32 cellular contexts compared by ENCODE assay signal in the genomic region with DNA sequence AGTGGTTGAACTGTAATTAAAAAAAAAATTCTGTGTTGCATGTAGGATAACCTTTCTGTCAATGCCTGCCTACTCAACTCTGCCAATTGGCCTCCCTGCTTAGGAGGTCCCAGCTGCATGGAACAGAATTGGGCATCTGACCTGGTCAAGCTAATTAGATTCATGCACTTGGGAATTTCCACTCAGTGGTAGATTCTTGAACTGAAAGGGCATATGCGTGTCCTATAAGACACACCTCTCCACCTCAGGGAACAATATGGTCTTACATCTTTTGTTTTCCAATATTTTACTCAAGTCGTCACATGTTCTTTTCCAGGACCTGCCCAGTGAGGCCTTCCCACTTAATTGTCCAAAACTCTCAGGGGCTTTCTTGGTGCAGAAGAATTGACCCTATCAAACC.
"Had no signal": no experiment of that assay in that cellular context is flagged by ENCODE, and none has a peak within 500 bp of the region (broad histone marks: within the 10 kb centered on the region; RNA-seq: fewer than 3 reads in every experiment).

No MANE protein-coding gene starts in this region.

- H3K4me3 Mint-ChIP-seq: naive B cell; naive thymus-derived CD8-positive, alpha-beta T cell; natural killer cell treated with Interleukin-12 subunit alpha and Interleukin-12 subunit beta and Interleukin-15 and Interleukin-18, amount 100 ng/mL, for 72 hours; nephron progenitor cell; neural crest cell; stimulated activated naive B cell treated with anti-CD40 and anti-IgM and Interleukin-4, amounts not matched to agents 10 μg/mL and 1 μg/mL and 100 μg/mL, for 72 hours; stimulated activated naive CD8-positive, alpha-beta T cell treated with anti-CD3 and anti-CD28 coated beads, Interleukin-15, Interleukin-2, amounts not matched to agents 100 ng/mL and 50 ng/mL, for 24 hours had no signal

- H3K4me1 ChIP-seq: parathyroid adenoma, psoas muscle, spleen, stomach, testis, tibial artery, transverse colon, upper lobe of left lung, vagina had no signal

- H3K79me2 ChIP-seq: parathyroid adenoma had no signal

- H3K27me3 Mint-ChIP-seq: naive B cell; progenitor cell of endocrine pancreas; stimulated activated naive B cell treated with anti-CD40 and anti-IgM and Interleukin-4, amounts not matched to agents 10 μg/mL and 1 μg/mL and 100 μg/mL, for 72 hours had no signal

- H3K36me3 Mint-ChIP-seq: natural killer cell treated with Interleukin-12 subunit alpha and Interleukin-12 subunit beta and Interleukin-15 and Interleukin-18, amount 100 ng/mL, for 72 hours had no signal

- H3K27ac Mint-ChIP-seq: naive thymus-derived CD8-positive, alpha-beta T cell; natural killer cell treated with Interleukin-12 subunit alpha and Interleukin-12 subunit beta and Interleukin-15 and Interleukin-18, amount 100 ng/mL, for 72 hours; nephron progenitor cell; progenitor cell of endocrine pancreas; stimulated activated naive B cell treated with anti-CD40 and anti-IgM and Interleukin-4, amounts not matched to agents 10 μg/mL and 1 μg/mL and 100 μg/mL, for 72 hours; stimulated activated naive CD8-positive, alpha-beta T cell treated with anti-CD3 and anti-CD28 coated beads, Interleukin-15, Interleukin-2, amounts not matched to agents 100 ng/mL and 50 ng/mL, for 24 hours had no signal

- H3K9me3 Mint-ChIP-seq: natural killer cell treated with Interleukin-12 subunit alpha and Interleukin-12 subunit beta and Interleukin-15 and Interleukin-18, amount 100 ng/mL, for 72 hours; stimulated activated naive CD8-positive, alpha-beta T cell treated with anti-CD3 and anti-CD28 coated beads, Interleukin-15, Interleukin-2, amounts not matched to agents 100 ng/mL and 50 ng/mL, for 24 hours had no signal

- H3K36me3 ChIP-seq: neutrophil, ovary, spleen, stomach, tibial artery, transverse colon, upper lobe of left lung, vagina had no signal

- DNase-seq: naive B cell; naive thymus-derived CD8-positive, alpha-beta T cell; nephron progenitor cell; nucleus accumbens; ovary; posterior cingulate gyrus; psoas muscle; right cardiac atrium; spleen; stimulated activated CD4-positive, alpha-beta T cell treated with anti-CD3 and anti-CD28 coated beads, Interleukin-12 subunit alpha, Interleukin-12 subunit beta, amount 100 ng/mL, for 4 hours; stimulated activated CD4-positive, alpha-beta T cell treated with anti-CD3 and anti-CD28 coated beads, Interleukin-1b, Interleukin-23, amount 100 ng/mL, for 48 hours; stimulated activated CD4-positive, alpha-beta T cell treated with anti-CD3 and anti-CD28 coated beads, Interleukin-4, amount 100 ng/mL, for 1 hour; stimulated activated CD4-positive, alpha-beta T cell treated with anti-CD3 and anti-CD28 coated beads, Interleukin-4, amount 100 ng/mL, for 4 hours; stimulated activated CD8-positive, alpha-beta memory T cell treated with anti-CD3 and anti-CD28 coated beads, Interleukin-4, amount 100 ng/mL, for 48 hours; stimulated activated naive B cell treated with anti-CD40 and anti-IgM and Interleukin-4, amounts not matched to agents 10 μg/mL and 1 μg/mL and 100 μg/mL, for 72 hours; stimulated activated naive CD4-positive, alpha-beta T cell treated with Interleukin-2 at 50 U/mL for 16 hours; stomach; testis; tibial artery; transverse colon; upper lobe of left lung had no signal

- H3K4me3 ChIP-seq: ovary, psoas muscle, skin epidermis, smooth muscle cell, spleen, stomach, testis, tibial artery, transverse colon, upper lobe of left lung, vagina had no signal

- H2AFZ ChIP-seq: parathyroid adenoma had no signal

- H3K9me3 ChIP-seq: neutrophil, ovary, spleen, stomach, testis, tibial artery, transverse colon, upper lobe of left lung, vagina had no signal

- H3K4me2 ChIP-seq: smooth muscle cell had no signal

- H3K27ac ChIP-seq: neutrophil, ovary, parathyroid adenoma, psoas muscle, skin epidermis, spleen, stomach, testis, tibial artery, transverse colon, upper lobe of left lung, vagina had no signal

- H3K4me1 Mint-ChIP-seq: naive B cell; naive thymus-derived CD8-positive, alpha-beta T cell; nephron progenitor cell; neural crest cell had no signal

- FAIRE-seq: urothelium cell line had no signal

- H3K9ac ChIP-seq: parathyroid adenoma had no signal

- ATAC-seq: naive thymus-derived CD8-positive, alpha-beta T cell; natural killer cell treated with Interleukin-12 subunit alpha and Interleukin-12 subunit beta and Interleukin-15 and Interleukin-18, amount 100 ng/mL, for 72 hours; psoas muscle; right cardiac atrium; sciatic nerve had no signal

- H3K27me3 ChIP-seq: neutrophil, ovary, spleen, stomach, testis, tibial artery, transverse colon, upper lobe of left lung, vagina had no signal
